8 cellular contexts compared by ENCODE assay signal in the genomic region with DNA sequence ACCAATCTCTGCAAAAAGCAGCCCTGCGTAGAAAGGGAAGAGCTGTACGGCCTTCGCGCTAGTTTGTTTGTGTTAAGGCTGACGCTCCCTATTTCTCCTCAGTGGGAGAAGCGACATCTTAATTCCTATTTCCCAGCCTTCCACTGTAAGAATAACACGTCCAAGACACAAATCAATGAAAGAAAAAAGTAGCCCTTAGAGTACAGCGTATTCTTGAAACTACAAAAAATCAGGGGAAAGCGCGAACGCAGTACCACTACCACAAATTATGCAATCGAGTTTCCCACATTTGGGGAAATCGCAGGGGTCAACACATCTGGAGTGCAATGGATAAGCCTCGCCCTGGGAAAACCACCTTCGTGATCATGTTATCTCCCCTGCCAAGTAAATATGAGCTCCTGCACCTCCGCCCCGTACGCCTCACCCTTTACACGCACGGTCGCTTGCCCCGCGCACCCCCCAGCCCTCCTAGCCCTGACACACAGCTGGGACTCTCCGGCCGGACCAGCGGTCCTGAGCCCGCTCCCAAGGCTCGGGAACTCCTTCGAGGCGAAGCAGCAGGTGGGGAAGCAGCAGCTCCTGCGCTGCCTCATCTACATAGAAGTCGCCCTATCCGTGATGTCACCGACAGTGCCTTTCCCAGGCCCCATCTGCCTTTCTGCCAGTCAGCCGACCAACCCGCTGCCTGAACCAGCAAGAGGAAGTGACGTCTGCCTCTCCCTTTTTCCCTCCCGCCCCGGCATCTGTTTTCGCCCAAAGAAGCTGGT.
DNase-seq lines count a peak whose midpoint lies in the region; ATAC-seq and TF ChIP-seq lines count a peak whose summit lies in the region.

No MANE protein-coding gene starts in this region.

- POLR2A ChIA-PET in naive thymus-derived CD8-positive, alpha-beta T cell (lab: Charles Lee) = interaction anchor here (0.6 to 5.0 kb wide), 7 partner anchors 9 to 1499 kb away, joined by 3 to 141 read pairs (median 10); a partner anchor contains a TSS

- no peaks in the 10 kb centered on the region for H3K27me3 Mint-ChIP-seq in naive thymus-derived CD8-positive, alpha-beta T cell

- H3K4me1 ChIP-seq in Peyer's patch = peaks cover 0 to 6% (median 3%) of the 10 kb centered on the region in 4 donors

- H3K9me3 ChIP-seq in Peyer's patch = no peaks in the 10 kb centered on the region

- H3K27ac Mint-ChIP-seq in naive thymus-derived CD8-positive, alpha-beta T cell = peak overlapping the region; percentile 98 to 100 (median 100)
- H3K27ac Mint-ChIP-seq in stimulated activated effector memory CD8-positive, alpha-beta T cell treated with anti-CD3 and anti-CD28 coated beads, Interleukin-12 subunit alpha, Interleukin-12 subunit beta, amount 100 ng/mL, for 72 hours = peak overlapping the region; percentile 99

- peak overlapping the region; percentile 94 to 98 (median 95) for H3K4me3 Mint-ChIP-seq in naive thymus-derived CD8-positive, alpha-beta T cell
- peak overlapping the region; percentile 88 for H3K4me3 Mint-ChIP-seq in stimulated activated effector memory CD8-positive, alpha-beta T cell treated with anti-CD3 and anti-CD28 coated beads, Interleukin-12 subunit alpha, Interleukin-12 subunit beta, amount 100 ng/mL, for 72 hours

- no peak for TF ChIP-seq CTCF in GM13976 (IDR thresholded peaks at IDR 0.05; ENCODE audit: borderline replicate concordance, control extremely low read depth, extremely low read depth, insufficient read depth, missing control alignments)
- TF ChIP-seq CTCF in Peyer's patch (IDR thresholded peaks at IDR 0.05) = no peak
- no peak for TF ChIP-seq CTCF in fibroblast of pulmonary artery (IDR thresholded peaks at IDR 0.05; ENCODE audit: low read length, missing control alignments)

- H3K36me3 ChIP-seq in Peyer's patch = no peaks in the 10 kb centered on the region

- no peaks in the 10 kb centered on the region for H3K36me3 Mint-ChIP-seq in naive thymus-derived CD8-positive, alpha-beta T cell
- H3K36me3 Mint-ChIP-seq in stimulated activated effector memory CD8-positive, alpha-beta T cell treated with anti-CD3 and anti-CD28 coated beads, Interleukin-12 subunit alpha, Interleukin-12 subunit beta, amount 100 ng/mL, for 72 hours = peaks cover 13% of the 10 kb centered on the region

- peaks cover 33 to 51% (median 48%) of the 10 kb centered on the region in 4 donors for H3K4me1 Mint-ChIP-seq in naive thymus-derived CD8-positive, alpha-beta T cell
- peaks cover 31% of the 10 kb centered on the region for H3K4me1 Mint-ChIP-seq in stimulated activated effector memory CD8-positive, alpha-beta T cell treated with anti-CD3 and anti-CD28 coated beads, Interleukin-12 subunit alpha, Interleukin-12 subunit beta, amount 100 ng/mL, for 72 hours

- peak overlapping the region; percentile 48 to 70 (median 64) for H3K4me3 ChIP-seq in Peyer's patch
- H3K4me3 ChIP-seq in fibroblast of pulmonary artery (replicated peaks; ENCODE audit: low read depth, low read length) = peak overlapping the region; percentile 54

- DNase-seq in GM13976 (ENCODE audit: low spot score) = peak; percentile 88
- DNase-seq in Peyer's patch = peak; percentile 88 to 97 (median 94)
- DNase-seq in activated effector memory CD4-positive, alpha-beta T cell treated with Interleukin-2 at 50 U/mL for 16 hours = peak; percentile 81
- DNase-seq in fibroblast of pulmonary artery (ENCODE audit: low read depth) = peak; percentile 89
- peak; percentile 65 to 94 (median 84) for DNase-seq in naive thymus-derived CD8-positive, alpha-beta T cell
- peak; percentile 67 to 94 for DNase-seq in stimulated activated effector memory CD8-positive, alpha-beta T cell treated with anti-CD3 and anti-CD28 coated beads, Interleukin-12 subunit alpha, Interleukin-12 subunit beta, amount 100 ng/mL, for 72 hours (ENCODE audit: low spot score in 2 of 2)

- TF ChIP-seq POLR2A in Peyer's patch (IDR thresholded peaks at IDR 0.05) = peak; percentile 54 to 77

- peaks cover 0 to 7% (median 0%) of the 10 kb centered on the region in 9 donors for H3K9me3 Mint-ChIP-seq in naive thymus-derived CD8-positive, alpha-beta T cell
- no peaks in the 10 kb centered on the region for H3K9me3 Mint-ChIP-seq in stimulated activated effector memory CD8-positive, alpha-beta T cell treated with anti-CD3 and anti-CD28 coated beads, Interleukin-12 subunit alpha, Interleukin-12 subunit beta, amount 100 ng/mL, for 72 hours

- H3K27ac ChIP-seq in Peyer's patch = peak overlapping the region; percentile 82 to 95 (median 92)

- ATAC-seq in HG03280 (IDR thresholded peaks at IDR 0.05; ENCODE audit: unreplicated experiment) (peak; percentile 76), HG03469 (IDR thresholded peaks at IDR 0.05; ENCODE audit: unreplicated experiment) (no peak)
- peak; percentile 92 for ATAC-seq in naive thymus-derived CD8-positive, alpha-beta T cell
- ATAC-seq in stimulated activated effector memory CD8-positive, alpha-beta T cell treated with anti-CD3 and anti-CD28 coated beads, Interleukin-12 subunit alpha, Interleukin-12 subunit beta, amount 100 ng/mL, for 72 hours = peak; percentile 94

- in situ Hi-C loops in GM13976 (cut with MboI; ENCODE audit: low sequenced_read_pairs, unreplicated experiment) = no loop called here

- H3K27me3 ChIP-seq in Peyer's patch = no peaks in the 10 kb centered on the region
